Comparison of ENCODE assay signal across 1 cellular context in the genomic region with DNA sequence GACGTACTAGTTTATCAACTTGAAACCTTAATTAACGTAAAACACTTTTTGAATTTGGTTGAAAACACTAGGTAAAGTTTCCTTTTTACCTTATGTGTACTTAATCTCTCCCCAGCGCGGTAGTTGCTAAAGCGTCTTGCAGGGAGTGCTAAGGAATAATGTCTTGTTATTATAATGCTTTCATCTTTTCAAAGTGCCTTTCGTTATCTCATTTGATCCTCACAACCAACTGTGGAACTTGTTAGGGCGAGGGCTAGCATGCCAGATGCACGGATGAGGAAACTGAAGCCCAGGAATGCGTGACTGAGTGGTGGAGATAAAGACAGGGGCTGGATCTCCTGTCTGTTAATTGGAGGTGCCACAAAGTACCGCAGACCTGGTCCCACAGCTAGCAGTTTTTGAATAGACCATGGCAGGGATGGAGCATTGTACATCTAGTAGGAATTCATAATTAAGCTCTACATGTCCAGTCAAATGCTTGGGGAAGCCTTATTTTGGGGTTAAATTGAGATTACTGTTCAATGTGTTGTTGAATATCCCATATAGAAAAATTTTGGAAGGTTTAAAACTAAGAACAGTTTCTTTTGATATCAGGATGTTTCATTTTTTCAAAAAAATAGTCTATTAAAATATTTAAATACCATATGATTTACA.
TF ChIP-seq lines count a peak whose summit lies in the region.

No MANE protein-coding gene starts in this region.

TF ChIP-seq in K562, 482 proteins besides CTCF, POLR2A, EP300 and RAD21 (continued from another document and continues in another):
- TF ChIP-seq, protein P1, sequence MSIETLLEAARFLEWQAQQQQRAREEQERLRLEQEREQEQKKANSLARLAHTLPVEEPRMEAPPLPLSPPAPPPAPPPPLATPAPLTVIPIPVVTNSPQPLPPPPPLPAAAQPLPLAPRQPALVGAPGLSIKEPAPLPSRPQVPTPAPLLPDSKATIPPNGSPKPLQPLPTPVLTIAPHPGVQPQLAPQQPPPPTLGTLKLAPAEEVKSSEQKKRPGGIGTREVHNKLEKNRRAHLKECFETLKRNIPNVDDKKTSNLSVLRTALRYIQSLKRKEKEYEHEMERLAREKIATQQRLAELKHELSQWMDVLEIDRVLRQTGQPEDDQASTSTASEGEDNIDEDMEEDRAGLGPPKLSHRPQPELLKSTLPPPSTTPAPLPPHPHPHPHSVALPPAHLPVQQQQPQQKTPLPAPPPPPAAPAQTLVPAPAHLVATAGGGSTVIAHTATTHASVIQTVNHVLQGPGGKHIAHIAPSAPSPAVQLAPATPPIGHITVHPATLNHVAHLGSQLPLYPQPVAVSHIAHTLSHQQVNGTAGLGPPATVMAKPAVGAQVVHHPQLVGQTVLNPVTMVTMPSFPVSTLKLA (conservative IDR thresholded peaks at IDR 0.05), result 0 out of 4 replicates have a peak, but pooled peaks of 1 of the 2 experiments have one; percentile 44
- TF ChIP-seq PRMT5 (CRISPR knock-in tag; IDR thresholded peaks at IDR 0.05), result no peak
- 0 out of 4 replicates have a peak, but pooled peaks of 1 of the 2 experiments have one; percentile 14 for TF ChIP-seq BCLAF1 (IDR thresholded peaks at IDR 0.05; ENCODE audit: borderline replicate concordance in 1 of 2, control insufficient read depth in 1 of 2, low read depth in 2 of 2, low read length in 1 of 2)
- no peak for TF ChIP-seq RBM25 (IDR thresholded peaks at IDR 0.05; ENCODE audit: low read depth, low read length, severe bottlenecking)
- TF ChIP-seq NRF1 (conservative IDR thresholded peaks at IDR 0.05 in 1 of 2, IDR thresholded peaks at IDR 0.05 in 1 of 2), result no peak
- TF ChIP-seq ZFP36 (IDR thresholded peaks at IDR 0.05; ENCODE audit: low read depth, low read length, partially characterized antibody), result no peak
- TF ChIP-seq HINFP (tag; conservative IDR thresholded peaks at IDR 0.05; ENCODE audit: low read depth), result no peak
- TF ChIP-seq, protein P2, sequence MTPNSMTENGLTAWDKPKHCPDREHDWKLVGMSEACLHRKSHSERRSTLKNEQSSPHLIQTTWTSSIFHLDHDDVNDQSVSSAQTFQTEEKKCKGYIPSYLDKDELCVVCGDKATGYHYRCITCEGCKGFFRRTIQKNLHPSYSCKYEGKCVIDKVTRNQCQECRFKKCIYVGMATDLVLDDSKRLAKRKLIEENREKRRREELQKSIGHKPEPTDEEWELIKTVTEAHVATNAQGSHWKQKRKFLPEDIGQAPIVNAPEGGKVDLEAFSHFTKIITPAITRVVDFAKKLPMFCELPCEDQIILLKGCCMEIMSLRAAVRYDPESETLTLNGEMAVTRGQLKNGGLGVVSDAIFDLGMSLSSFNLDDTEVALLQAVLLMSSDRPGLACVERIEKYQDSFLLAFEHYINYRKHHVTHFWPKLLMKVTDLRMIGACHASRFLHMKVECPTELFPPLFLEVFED (CRISPR knock-in tag; conservative IDR thresholded peaks at IDR 0.05), result no peak
- TF ChIP-seq SMAD1 (IDR thresholded peaks at IDR 0.05; ENCODE audit: low read depth, low read length, partially characterized antibody), result no peak
- no peak for TF ChIP-seq ZNF551 (CRISPR knock-in tag; IDR thresholded peaks at IDR 0.05)
- TF ChIP-seq, protein P3, sequence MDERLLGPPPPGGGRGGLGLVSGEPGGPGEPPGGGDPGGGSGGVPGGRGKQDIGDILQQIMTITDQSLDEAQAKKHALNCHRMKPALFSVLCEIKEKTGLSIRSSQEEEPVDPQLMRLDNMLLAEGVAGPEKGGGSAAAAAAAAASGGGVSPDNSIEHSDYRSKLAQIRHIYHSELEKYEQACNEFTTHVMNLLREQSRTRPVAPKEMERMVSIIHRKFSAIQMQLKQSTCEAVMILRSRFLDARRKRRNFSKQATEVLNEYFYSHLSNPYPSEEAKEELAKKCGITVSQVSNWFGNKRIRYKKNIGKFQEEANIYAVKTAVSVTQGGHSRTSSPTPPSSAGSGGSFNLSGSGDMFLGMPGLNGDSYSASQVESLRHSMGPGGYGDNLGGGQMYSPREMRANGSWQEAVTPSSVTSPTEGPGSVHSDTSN (CRISPR knock-in tag; IDR thresholded peaks at IDR 0.05; ENCODE audit: low read depth), result no peak
- TF ChIP-seq, protein P3 (tag; conservative IDR thresholded peaks at IDR 0.05; ENCODE audit: low read depth), result no peak
- peak; percentile 46 for TF ChIP-seq CCNT2 (IDR thresholded peaks at IDR 0.05; ENCODE audit: borderline replicate concordance, extremely low read depth, insufficient read length, low read depth, low read length)
- TF ChIP-seq PHF21A (IDR thresholded peaks at IDR 0.05; ENCODE audit: borderline replicate concordance, low read depth), result no peak
- TF ChIP-seq SMAD3 (CRISPR knock-in tag; conservative IDR thresholded peaks at IDR 0.05), result no peak
- TF ChIP-seq, protein P4, sequence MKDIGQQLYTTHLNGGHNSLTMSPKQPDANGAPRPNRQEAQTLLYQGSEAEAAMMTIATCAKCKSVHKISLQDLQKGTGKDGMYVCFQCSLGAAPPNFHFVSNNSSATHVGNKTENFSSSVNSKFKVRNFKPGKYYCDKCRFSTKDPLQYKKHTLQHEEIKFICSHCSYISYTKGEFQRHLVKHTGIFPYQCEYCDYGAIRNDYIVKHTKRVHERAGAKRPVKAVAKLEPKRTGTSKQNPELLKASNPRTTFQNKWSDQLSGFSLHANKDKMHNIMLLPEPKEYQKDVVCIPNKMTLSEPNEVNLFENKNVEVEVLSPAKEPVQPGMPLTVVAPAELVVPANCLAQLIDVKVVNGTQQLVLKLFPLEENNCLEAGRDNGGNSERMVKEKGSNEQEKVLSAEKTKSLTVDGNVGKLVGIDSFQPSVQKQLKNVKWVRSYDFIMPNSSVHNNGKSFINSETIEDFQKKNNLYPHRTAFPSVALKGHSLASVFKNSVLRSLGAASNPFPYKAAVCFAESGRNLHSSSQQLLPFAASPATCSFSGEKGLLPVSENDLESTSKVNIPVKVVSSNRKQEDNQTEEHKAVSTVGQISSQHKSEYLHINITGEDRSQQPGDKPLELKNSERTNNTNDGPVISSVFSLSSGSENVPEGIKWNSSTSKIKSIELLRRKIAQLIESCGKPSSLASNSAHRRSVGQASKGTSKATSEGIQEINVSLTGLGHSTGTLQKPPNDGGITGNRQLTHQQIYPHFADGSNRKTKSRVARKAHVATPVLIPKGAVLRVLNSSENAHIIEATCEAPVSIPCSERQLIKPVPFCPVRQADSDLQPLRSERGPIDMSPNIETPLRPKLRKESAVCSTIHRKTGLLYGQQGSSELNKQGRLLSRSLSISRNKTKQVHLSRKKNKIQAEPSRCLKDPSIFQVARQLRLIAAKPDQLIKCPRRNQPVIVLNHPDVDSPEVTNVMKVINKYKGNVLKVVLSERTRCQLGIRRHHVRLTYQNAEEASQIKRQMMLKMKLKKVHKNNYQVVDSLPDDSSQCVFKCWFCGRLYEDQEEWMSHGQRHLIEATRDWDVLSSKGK (CRISPR knock-in tag; IDR thresholded peaks at IDR 0.05), result no peak
- no peak for TF ChIP-seq NR2C2 (CRISPR knock-in tag; IDR thresholded peaks at IDR 0.05)
- no peak for TF ChIP-seq NR2C2 (tag; IDR thresholded peaks at IDR 0.05)
- TF ChIP-seq KAT8 (IDR thresholded peaks at IDR 0.05; ENCODE audit: low read depth), result no peak
- peak; percentile 67 to 81 for TF ChIP-seq ARNT (IDR thresholded peaks at IDR 0.05)
- no peak for TF ChIP-seq ID3 (CRISPR knock-in tag; IDR thresholded peaks at IDR 0.05)
- no peak for TF ChIP-seq ID3 (tag; IDR thresholded peaks at IDR 0.05)
- TF ChIP-seq, protein P5, sequence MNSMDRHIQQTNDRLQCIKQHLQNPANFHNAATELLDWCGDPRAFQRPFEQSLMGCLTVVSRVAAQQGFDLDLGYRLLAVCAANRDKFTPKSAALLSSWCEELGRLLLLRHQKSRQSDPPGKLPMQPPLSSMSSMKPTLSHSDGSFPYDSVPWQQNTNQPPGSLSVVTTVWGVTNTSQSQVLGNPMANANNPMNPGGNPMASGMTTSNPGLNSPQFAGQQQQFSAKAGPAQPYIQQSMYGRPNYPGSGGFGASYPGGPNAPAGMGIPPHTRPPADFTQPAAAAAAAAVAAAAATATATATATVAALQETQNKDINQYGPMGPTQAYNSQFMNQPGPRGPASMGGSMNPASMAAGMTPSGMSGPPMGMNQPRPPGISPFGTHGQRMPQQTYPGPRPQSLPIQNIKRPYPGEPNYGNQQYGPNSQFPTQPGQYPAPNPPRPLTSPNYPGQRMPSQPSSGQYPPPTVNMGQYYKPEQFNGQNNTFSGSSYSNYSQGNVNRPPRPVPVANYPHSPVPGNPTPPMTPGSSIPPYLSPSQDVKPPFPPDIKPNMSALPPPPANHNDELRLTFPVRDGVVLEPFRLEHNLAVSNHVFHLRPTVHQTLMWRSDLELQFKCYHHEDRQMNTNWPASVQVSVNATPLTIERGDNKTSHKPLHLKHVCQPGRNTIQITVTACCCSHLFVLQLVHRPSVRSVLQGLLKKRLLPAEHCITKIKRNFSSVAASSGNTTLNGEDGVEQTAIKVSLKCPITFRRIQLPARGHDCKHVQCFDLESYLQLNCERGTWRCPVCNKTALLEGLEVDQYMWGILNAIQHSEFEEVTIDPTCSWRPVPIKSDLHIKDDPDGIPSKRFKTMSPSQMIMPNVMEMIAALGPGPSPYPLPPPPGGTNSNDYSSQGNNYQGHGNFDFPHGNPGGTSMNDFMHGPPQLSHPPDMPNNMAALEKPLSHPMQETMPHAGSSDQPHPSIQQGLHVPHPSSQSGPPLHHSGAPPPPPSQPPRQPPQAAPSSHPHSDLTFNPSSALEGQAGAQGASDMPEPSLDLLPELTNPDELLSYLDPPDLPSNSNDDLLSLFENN (IDR thresholded peaks at IDR 0.05; ENCODE audit: low read depth in 2 of 2, low read length in 2 of 2), result peak in 1 of 2 experiments; percentile 79; a peak in 2 of 4 replicates
- TF ChIP-seq MCM2 (IDR thresholded peaks at IDR 0.05; ENCODE audit: low read depth), result no peak
- TF ChIP-seq NFE2 (IDR thresholded peaks at IDR 0.05; ENCODE audit: low read depth), result peak; percentile 80
- TF ChIP-seq, protein P6, sequence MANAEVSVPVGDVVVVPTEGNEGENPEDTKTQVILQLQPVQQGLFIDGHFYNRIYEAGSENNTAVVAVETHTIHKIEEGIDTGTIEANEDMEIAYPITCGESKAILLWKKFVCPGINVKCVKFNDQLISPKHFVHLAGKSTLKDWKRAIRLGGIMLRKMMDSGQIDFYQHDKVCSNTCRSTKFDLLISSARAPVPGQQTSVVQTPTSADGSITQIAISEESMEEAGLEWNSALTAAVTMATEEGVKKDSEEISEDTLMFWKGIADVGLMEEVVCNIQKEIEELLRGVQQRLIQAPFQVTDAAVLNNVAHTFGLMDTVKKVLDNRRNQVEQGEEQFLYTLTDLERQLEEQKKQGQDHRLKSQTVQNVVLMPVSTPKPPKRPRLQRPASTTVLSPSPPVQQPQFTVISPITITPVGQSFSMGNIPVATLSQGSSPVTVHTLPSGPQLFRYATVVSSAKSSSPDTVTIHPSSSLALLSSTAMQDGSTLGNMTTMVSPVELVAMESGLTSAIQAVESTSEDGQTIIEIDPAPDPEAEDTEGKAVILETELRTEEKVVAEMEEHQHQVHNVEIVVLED (CRISPR knock-in tag; IDR thresholded peaks at IDR 0.05), result no peak
- peak; percentile 61 for TF ChIP-seq MEIS2 (IDR thresholded peaks at IDR 0.05; ENCODE audit: partially characterized antibody)
- TF ChIP-seq ZNF184 (CRISPR knock-in tag; IDR thresholded peaks at IDR 0.05), result no peak
- TF ChIP-seq STAG1 (CRISPR knock-in tag; IDR thresholded peaks at IDR 0.05; ENCODE audit: borderline replicate concordance), result no peak
- no peak for TF ChIP-seq NR2C1 (IDR thresholded peaks at IDR 0.05)
- TF ChIP-seq NR2C1 (tag; IDR thresholded peaks at IDR 0.05), result no peak; the same call in 1 of the 2 replicates
- TF ChIP-seq FOSL1 (tag; conservative IDR thresholded peaks at IDR 0.05), result no peak
- TF ChIP-seq ARHGAP35 (IDR thresholded peaks at IDR 0.05; ENCODE audit: partially characterized antibody), result no peak
- no peak for TF ChIP-seq HSF4 (CRISPR knock-in tag; IDR thresholded peaks at IDR 0.05; ENCODE audit: borderline replicate concordance)
- 0 out of 2 replicates have a peak, but pooled peaks have one; percentile 21 for TF ChIP-seq ZNF311 (CRISPR knock-in tag; IDR thresholded peaks at IDR 0.05)
